ENCODE assay signal across 16 cellular contexts in genomic region chr20:6908673-6909072, GRCh38.
DNase-seq lines count a peak whose midpoint lies in the region; TF ChIP-seq lines count a peak whose summit lies in the region.
"Had no signal": no experiment of that assay in that cellular context is flagged by ENCODE, and none has a peak within 500 bp of the region (broad histone marks: within the 10 kb centered on the region; RNA-seq: fewer than 3 reads in every experiment).

No MANE protein-coding gene starts in this region.

- peak overlapping the region; percentile 97 for H3K27ac ChIP-seq in neural progenitor cell
- H3K27ac ChIP-seq: 22Rv1, BLaER1 had no signal

- H3K36me3 Mint-ChIP-seq in neural progenitor cell = no peaks in the 10 kb centered on the region

- peaks cover 16% of the 10 kb centered on the region for H3K4me1 Mint-ChIP-seq in neural progenitor cell
- H3K4me1 Mint-ChIP-seq: CD8-positive, alpha-beta memory T cell had no signal

- peaks cover 28% of the 10 kb centered on the region for H3F3A ChIP-seq in neural progenitor cell (ENCODE audit: low read depth)

- H4K20me1 ChIP-seq in neural progenitor cell (ENCODE audit: low read depth) = no peaks in the 10 kb centered on the region
- H4K20me1 ChIP-seq: BLaER1 had no signal

- peaks cover 42% of the 10 kb centered on the region for H3K4me1 ChIP-seq in neural progenitor cell
- H3K4me1 ChIP-seq: BLaER1 had no signal

- no peak overlapping the region for H3K27ac Mint-ChIP-seq in neural progenitor cell
- H3K27ac Mint-ChIP-seq: CD8-positive, alpha-beta memory T cell had no signal

- no peak overlapping the region for H3K9ac ChIP-seq in neural progenitor cell
- H3K9ac ChIP-seq: BLaER1, SK-N-SH had no signal

- DNase-seq in NCI-H1105 treated with DMSO at 0.1 percent for 48 hours (lab: John Stamatoyannopoulos, UW) (peak; percentile 14), NCI-H1105 (lab: John Stamatoyannopoulos, UW) (no peak), NCI-H524 (lab: John Stamatoyannopoulos, UW) (peak; percentile 77 to 94), iPS DF 19.7 (ENCODE audit: low read depth, low spot score) (peak; percentile 78), neural progenitor cell (ENCODE audit: low spot score) (peak; percentile 75), HCEC 1CT (no peak), NCI-H69 (lab: John Stamatoyannopoulos, UW) (no peak), NCI-H2196 (lab: John Stamatoyannopoulos, UW; ENCODE audit: unreplicated experiment) (no peak)
- DNase-seq: CD8-positive, alpha-beta memory T cell; KBM-7; NCI-H1092; NCI-H2029 treated with DMSO at 0.1 percent for 48 hours; NCI-H226; SK-N-SH had no signal

- no peaks in the 10 kb centered on the region for H3K79me2 ChIP-seq in neural progenitor cell (ENCODE audit: low read depth)

- no peaks in the 10 kb centered on the region for H3K36me3 ChIP-seq in neural progenitor cell
- H3K36me3 ChIP-seq: BLaER1 had no signal

- no peaks in the 10 kb centered on the region for H3K9me3 ChIP-seq in neural progenitor cell (ENCODE audit: low read depth)
- H3K9me3 ChIP-seq: BLaER1, SK-N-SH had no signal

- no peak overlapping the region for H3K4me3 Mint-ChIP-seq in neural progenitor cell
- H3K4me3 Mint-ChIP-seq: CD8-positive, alpha-beta memory T cell had no signal

- H3K4me2 ChIP-seq in neural progenitor cell = peak overlapping the region; percentile 79
- H3K4me2 ChIP-seq: BLaER1, SK-N-SH had no signal

- no peak for TF ChIP-seq CTCF in neural progenitor cell (IDR thresholded peaks at IDR 0.05)

- H3K27me3 Mint-ChIP-seq in neural progenitor cell (ENCODE audit: insufficient read depth, low read depth) = no peaks in the 10 kb centered on the region
- H3K27me3 Mint-ChIP-seq: CD8-positive, alpha-beta memory T cell had no signal

- H3K9me3 Mint-ChIP-seq in neural progenitor cell = no peaks in the 10 kb centered on the region

- H3K27me3 ChIP-seq in neural progenitor cell = no peaks in the 10 kb centered on the region
- H3K27me3 ChIP-seq: BLaER1 had no signal

- H3K4me3 ChIP-seq in neural progenitor cell = peak overlapping the region; percentile 32
- H3K4me3 ChIP-seq: BLaER1 had no signal

- no peak overlapping the region for H2AFZ ChIP-seq in neural progenitor cell (replicated peaks)

Comparison
In these comparisons a context has a peak if more than half of its experiments do, and no peak if none do; other contexts are left out.
1. DNase-seq: peak in NCI-H1105 treated with DMSO at 0.1 percent for 48 hours (single experiment), NCI-H524 (2 of 2), iPS DF 19.7 (single experiment) and neural progenitor cell (single experiment); none in NCI-H1105 (single experiment), HCEC 1CT (single experiment), NCI-H69 (single experiment) and NCI-H2196 (single experiment).